15 cellular contexts compared by ENCODE assay signal in the genomic region with DNA sequence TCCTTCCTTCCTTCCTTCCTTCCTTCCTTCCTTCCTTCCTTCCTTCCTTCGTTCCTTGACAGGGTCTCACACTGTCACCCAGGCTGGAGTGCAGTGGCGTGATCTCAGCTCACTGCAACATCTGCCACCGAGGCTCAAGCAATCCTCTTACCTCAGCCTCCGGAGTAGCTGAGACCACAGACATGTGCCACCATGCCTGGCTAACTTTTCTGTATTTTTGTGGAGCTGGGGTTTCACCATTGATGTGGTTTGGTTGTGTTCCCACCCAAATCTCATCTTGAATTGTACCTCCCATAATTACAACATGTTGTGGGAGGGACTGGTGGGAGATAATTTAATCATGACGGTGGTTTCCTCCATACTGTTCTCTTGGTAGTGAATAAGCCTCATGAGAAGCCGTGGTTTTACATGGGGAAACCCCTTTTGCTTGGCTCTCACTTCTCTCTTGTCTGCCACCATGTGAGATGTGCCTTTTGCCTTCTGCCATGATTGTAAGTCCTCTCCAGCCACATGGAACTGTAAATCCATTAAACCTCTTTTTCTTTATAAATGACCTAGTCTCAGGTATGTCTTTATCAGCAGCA.
DNase-seq lines count a peak whose midpoint lies in the region; TF ChIP-seq lines count a peak whose summit lies in the region.
"Had no signal": no experiment of that assay in that cellular context is flagged by ENCODE, and none has a peak within 500 bp of the region (broad histone marks: within the 10 kb centered on the region; RNA-seq: fewer than 3 reads in every experiment).

No MANE protein-coding gene starts in this region.

- no peaks in the 10 kb centered on the region for H3K4me1 ChIP-seq in A673 (ENCODE audit: insufficient read depth, low read length, poor library complexity, severe bottlenecking)
- H3K4me1 ChIP-seq: BLaER1 had no signal

- BruUV-seq in A673 (replicated peaks; lab: Mats Ljungman, UMichigan) = TSS peak; percentile 62

- no peak for TF ChIP-seq CTCF in A673 (conservative IDR thresholded peaks at IDR 0.05; ENCODE audit: low read depth, low read length)
- TF ChIP-seq CTCF in choroid plexus epithelial cell (conservative IDR thresholded peaks at IDR 0.05; ENCODE audit: low read depth, low read length) = no peak

- H3K4me3 ChIP-seq in A673 (ENCODE audit: low read depth, low read length, poor library complexity, severe bottlenecking) (no peak overlapping the region), choroid plexus epithelial cell (ENCODE audit: low read depth, low read length) (no peak overlapping the region)
- H3K4me3 ChIP-seq: BLaER1, GM12878, GM23338 had no signal

- DNase-seq in A172 (ENCODE audit: low spot score) (peak; percentile 5), A673 (ENCODE audit: low spot score) (peak; percentile 60), RPMI7951 (ENCODE audit: low read depth) (peak; percentile 15), choroid plexus epithelial cell (ENCODE audit: low read depth) (peak; percentile 2), cerebellum (ENCODE audit: low spot score) (no peak), amniotic stem cell (lab: John Stamatoyannopoulos, UW) (no peak)
- no peak for DNase-seq in stimulated activated CD4-positive, alpha-beta T cell treated with anti-CD3 and anti-CD28 coated beads, Interleukin-4, amount 100 ng/mL, for 24 hours
- DNase-seq in activated naive CD4-positive, alpha-beta T cell treated with anti-CD3 and anti-CD28 coated beads, Interleukin-2, amount 50 U/mL, for 16 hours = no peak
- DNase-seq: AML-193; Caco-2; CD8-positive, alpha-beta memory T cell; H9 had no signal

- CTCF ChIA-PET in A673 (lab: Charles Lee) = no interaction called here

- no peaks in the 10 kb centered on the region for H3K36me3 ChIP-seq in A673 (ENCODE audit: insufficient read depth, low read length, poor library complexity, severe bottlenecking)
- H3K36me3 ChIP-seq: BLaER1 had no signal

- intact Hi-C loops in A673 (cut with micrococcal nuclease; ENCODE audit: unreplicated experiment) = loop anchor here (5.0 to 10.0 kb wide), 3 partner anchors 82 to 1187 kb away; no protein-coding TSS in a partner anchor

- no peaks in the 10 kb centered on the region for H3K27me3 ChIP-seq in A673 (replicated peaks; ENCODE audit: insufficient read depth, low read depth, low read length, poor library complexity)
- H3K27me3 ChIP-seq: BLaER1 had no signal

- POLR2A ChIA-PET in A673 (lab: Charles Lee; ENCODE audit: low non-redundant PET) = no interaction called here

- H3K9me3 ChIP-seq in A673 (ENCODE audit: low read depth, low read length, poor library complexity, severe bottlenecking) = no peaks in the 10 kb centered on the region
- H3K9me3 ChIP-seq: Caco-2 had no signal

- H3K27ac ChIP-seq in A673 (ENCODE audit: low read depth, low read length, poor library complexity, severe bottlenecking) = no peak overlapping the region
- H3K27ac ChIP-seq: BLaER1 had no signal

Comparison
In these comparisons a context has a peak if more than half of its experiments do, and no peak if none do; other contexts are left out.
1. DNase-seq: peak in A172 (single experiment), A673 (single experiment), RPMI7951 (single experiment) and choroid plexus epithelial cell (single experiment); none in cerebellum (single experiment), stimulated activated CD4-positive, alpha-beta T cell treated with anti-CD3 and anti-CD28 coated beads, Interleukin-4, amount 100 ng/mL, for 24 hours (single experiment), activated naive CD4-positive, alpha-beta T cell treated with anti-CD3 and anti-CD28 coated beads, Interleukin-2, amount 50 U/mL, for 16 hours (single experiment) and amniotic stem cell (single experiment).